10 cellular contexts compared by ENCODE assay signal in the genomic region with DNA sequence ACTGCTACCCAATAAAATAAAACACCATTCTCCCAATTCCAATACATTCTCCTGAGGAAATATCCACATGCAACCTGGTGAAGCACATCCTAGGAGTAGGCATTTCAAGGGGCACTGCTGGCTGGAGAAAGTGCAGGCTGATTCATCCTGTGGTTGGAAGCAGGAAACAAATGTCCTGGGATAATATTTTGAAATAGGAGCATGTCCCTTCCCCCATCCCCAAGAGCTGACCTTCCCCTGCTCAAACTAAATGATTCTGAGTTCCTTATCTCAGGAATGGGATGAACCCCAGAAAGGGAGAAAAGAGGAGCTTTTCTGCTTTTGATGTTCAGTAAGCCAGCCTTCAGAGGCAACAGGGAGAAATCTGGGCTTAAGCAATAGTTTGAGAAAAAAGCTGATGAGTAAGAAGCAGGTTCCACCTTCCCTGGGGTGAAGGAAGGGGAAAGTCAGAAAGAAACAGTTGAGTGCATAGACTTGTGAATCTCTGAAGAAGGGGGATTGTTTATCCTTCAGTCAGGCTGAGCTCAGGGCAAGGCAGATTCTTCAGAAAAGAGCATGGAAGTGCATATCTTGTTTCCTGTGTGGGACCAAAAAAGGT. TPM values are rescaled to one million over a fixed set of nuclear protein-coding genes. Genes with fewer than 3 reads are reported as not detected.
DNase-seq lines count a peak whose midpoint lies in the region.
"Had no signal": no experiment of that assay in that cellular context is flagged by ENCODE, and none has a peak within 500 bp of the region (broad histone marks: within the 10 kb centered on the region; RNA-seq: fewer than 3 reads in every experiment).

No MANE protein-coding gene starts in this region.

- H2AFZ ChIP-seq in ACC112 (ENCODE audit: low read length, unreplicated experiment) = no peak overlapping the region

- no peak overlapping the region for H3K4me3 ChIP-seq in ACC112 (ENCODE audit: low read depth, low read length)
- H3K4me3 ChIP-seq: lung had no signal

- DNase-seq in HT1080 (ENCODE audit: low read depth) (peak; percentile 89), astrocyte of the hippocampus (ENCODE audit: low read depth, low spot score) (peak; percentile 33), glomerular visceral epithelial cell (ENCODE audit: extremely low spot score) (peak; percentile 23), NCI-H510A (lab: John Stamatoyannopoulos, UW) (no peak), OCI-M2 (lab: John Stamatoyannopoulos, UW; ENCODE audit: unreplicated experiment) (no peak), NCI-H2029 (lab: John Stamatoyannopoulos, UW) (no peak)
- DNase-seq in activated CD4-positive, alpha-beta T cell treated with anti-CD3 and anti-CD28 coated beads, Interleukin-2, amount 50 U/mL, for 48 hours = no peak
- DNase-seq: MV-4-11 had no signal

- no peaks in the 10 kb centered on the region for H3K27me3 ChIP-seq in ACC112 (ENCODE audit: insufficient read depth, low read length)

- peaks cover 23% of the 10 kb centered on the region for H3K4me1 ChIP-seq in ACC112 (ENCODE audit: control insufficient read depth, insufficient read depth, low read length, unreplicated experiment)

- peak overlapping the region; percentile 38 for H3K27ac ChIP-seq in ACC112 (ENCODE audit: low read depth, low read length)

- no peaks in the 10 kb centered on the region for H3K36me3 ChIP-seq in ACC112 (ENCODE audit: insufficient read depth, low read length)

- no peaks in the 10 kb centered on the region for H3K79me2 ChIP-seq in ACC112 (ENCODE audit: control insufficient read depth, insufficient read depth, low read length, unreplicated experiment)

RNA-seq across cellular contexts. Expression of gene SPON1, which starts 19.5 kb away (rescaled TPM):
- total RNA-seq in HT1080 (2014; rRNA removed; shearing (Covaris generic)) = not detected in 2 replicates
- polyA plus RNA-seq in HT1080 (2015; cell fraction: cytosol; rRNA removed) = not detected in 2 replicates
- 0.09 TPM in 1 of 2 replicates, not detected in the other for polyA plus RNA-seq in HT1080 (2015; cell fraction: nucleus; rRNA removed)

Comparison
In these comparisons a context has a peak if more than half of its experiments do, and no peak if none do; other contexts are left out.
1. DNase-seq: peak in HT1080 (single experiment), astrocyte of the hippocampus (single experiment) and glomerular visceral epithelial cell (single experiment); none in activated CD4-positive, alpha-beta T cell treated with anti-CD3 and anti-CD28 coated beads, Interleukin-2, amount 50 U/mL, for 48 hours (0 of 2), NCI-H510A (single experiment), OCI-M2 (single experiment) and NCI-H2029 (single experiment).